34 cellular contexts compared by ENCODE assay signal in genomic region chr5:169467382-169467781, GRCh38.
"Had no signal": no experiment of that assay in that cellular context is flagged by ENCODE, and none has a peak within 500 bp of the region (broad histone marks: within the 10 kb centered on the region; RNA-seq: fewer than 3 reads in every experiment).

No MANE protein-coding gene starts in this region.

- ATAC-seq: activated CD4-positive, alpha-beta T cell treated with anti-CD3 and anti-CD28 coated beads for 36 hours; activated CD4-positive, CD25-positive, alpha-beta regulatory T cell treated with anti-CD3 and anti-CD28 coated beads, Interleukin-2, amount 50 U/mL, for 24 hours; activated CD8-positive, alpha-beta T cell treated with anti-CD3 and anti-CD28 coated beads, Interleukin-2, amount 10 ng/mL, durations not matched to agents 7 days and 5 days; activated naive CD4-positive, alpha-beta T cell treated with anti-CD3 and anti-CD28 coated beads, Interleukin-2, amount 50 U/mL, for 72 hours; body of pancreas; K562; PC-3; WTC11 had no signal

- H3K36me3 ChIP-seq: adrenal gland, breast epithelium, Peyer's patch, SJSA1 had no signal

- H3K4me3 Mint-ChIP-seq: activated CD4-positive, alpha-beta T cell treated with anti-CD3 and anti-CD28 coated beads for 36 hours; activated CD4-positive, alpha-beta T cell treated with anti-CD3 and anti-CD28 coated beads, Interleukin-2, amount 10 ng/mL, durations not matched to agents 7 days and 5 days; activated CD8-positive, alpha-beta T cell treated with anti-CD3 and anti-CD28 coated beads, Interleukin-2, amount 10 ng/mL, durations not matched to agents 7 days and 5 days; activated naive CD4-positive, alpha-beta T cell treated with anti-CD3 and anti-CD28 coated beads for 36 hours; activated T-cell treated with anti-CD3 and anti-CD28 coated beads, Interleukin-2, amount 50 U/mL, for 24 hours; T-helper 1 cell treated with Interleukin-12 subunit alpha and Interleukin-12 subunit beta and Interleukin-4 antibody, amounts not matched to agents 30 μg/mL and 1 μg/mL, for 36 hours; T-helper 2 cell treated with Interferon-gamma antibody and Interleukin-4, amounts not matched to agents 5 μg/mL and 100 μg/mL, for 36 hours; WTC11 had no signal

- H3K27me3 ChIP-seq: adrenal gland, body of pancreas, Peyer's patch, SJSA1 had no signal

- H3K9me3 Mint-ChIP-seq: activated CD4-positive, alpha-beta T cell treated with anti-CD3 and anti-CD28 coated beads, Interleukin-2, amount 10 ng/mL, durations not matched to agents 7 days and 5 days; activated naive CD4-positive, alpha-beta T cell treated with anti-CD3 and anti-CD28 coated beads for 36 hours; activated naive CD4-positive, alpha-beta T cell treated with anti-CD3 and anti-CD28 coated beads, Interleukin-2, amount 50 U/mL, for 72 hours; activated T-cell treated with anti-CD3 and anti-CD28 coated beads, Interleukin-2, amount 50 U/mL, for 24 hours; T-helper 1 cell treated with Interleukin-12 subunit alpha and Interleukin-12 subunit beta and Interleukin-4 antibody, amounts not matched to agents 30 μg/mL and 1 μg/mL, for 36 hours; T-helper 2 cell treated with Interferon-gamma antibody and Interleukin-4, amounts not matched to agents 5 μg/mL and 100 μg/mL, for 36 hours had no signal

- H3K4me3 ChIP-seq: adrenal gland, body of pancreas, breast epithelium, K562, Peyer's patch, SJSA1 had no signal

- H3K4me1 ChIP-seq: adrenal gland, body of pancreas, breast epithelium, Peyer's patch had no signal

- DNase-seq: activated CD4-positive, alpha-beta T cell treated with anti-CD3 and anti-CD28 coated beads for 36 hours; activated CD4-positive, alpha-beta T cell treated with anti-CD3 and anti-CD28 coated beads, Interleukin-2, amount 10 ng/mL, durations not matched to agents 7 days and 5 days; activated CD4-positive, alpha-beta T cell treated with anti-CD3 and anti-CD28 coated beads, Interleukin-2, amount 50 U/mL, for 48 hours; activated CD8-positive, alpha-beta T cell treated with anti-CD3 and anti-CD28 coated beads, Interleukin-2, amount 10 ng/mL, durations not matched to agents 7 days and 5 days; activated gamma-delta T cell treated with Interleukin-2 at 50 U/mL for 16 hours; activated naive CD4-positive, alpha-beta T cell treated with anti-CD3 and anti-CD28 coated beads for 36 hours; activated T-cell treated with anti-CD3 and anti-CD28 coated beads, Interleukin-2, amount 50 U/mL, for 24 hours; adrenal gland; body of pancreas; MM.1S; NCI-H1092 treated with DMSO at 0.1 percent for 48 hours; NCI-H1417; NCI-H146; NCI-H187 treated with DMSO at 0.1 percent for 48 hours; NCI-H2081; NCI-H226; NCI-H446 treated with DMSO at 0.1 percent for 48 hours; NCI-H524; NK-92 treated with Interleukin-12 subunit alpha and Interleukin-12 subunit beta, amount 100 ng/mL, for 24 hours; PC-3; Peyer's patch; RPMI8226; SHP77 treated with DMSO at 0.1 percent for 48 hours; SK-N-SH had no signal

- H3K27ac Mint-ChIP-seq: activated CD4-positive, alpha-beta T cell treated with anti-CD3 and anti-CD28 coated beads for 36 hours; activated CD4-positive, alpha-beta T cell treated with anti-CD3 and anti-CD28 coated beads, Interleukin-2, amount 10 ng/mL, durations not matched to agents 7 days and 5 days; activated CD8-positive, alpha-beta T cell treated with anti-CD3 and anti-CD28 coated beads, Interleukin-2, amount 10 ng/mL, durations not matched to agents 7 days and 5 days; activated naive CD4-positive, alpha-beta T cell treated with anti-CD3 and anti-CD28 coated beads for 36 hours; activated naive CD4-positive, alpha-beta T cell treated with anti-CD3 and anti-CD28 coated beads, Interleukin-2, amount 50 U/mL, for 72 hours; activated T-cell treated with anti-CD3 and anti-CD28 coated beads, Interleukin-2, amount 50 U/mL, for 24 hours; T-helper 1 cell treated with Interleukin-12 subunit alpha and Interleukin-12 subunit beta and Interleukin-4 antibody, amounts not matched to agents 30 μg/mL and 1 μg/mL, for 36 hours; T-helper 2 cell treated with Interferon-gamma antibody and Interleukin-4, amounts not matched to agents 5 μg/mL and 100 μg/mL, for 36 hours; WTC11 had no signal

- H3K9me3 ChIP-seq: adrenal gland, body of pancreas, breast epithelium, Peyer's patch had no signal

- H3K27ac ChIP-seq: adrenal gland, body of pancreas, breast epithelium, Peyer's patch, SJSA1 had no signal

- H3K4me2 ChIP-seq: SK-N-SH had no signal

- H3K36me3 Mint-ChIP-seq: activated naive CD4-positive, alpha-beta T cell treated with anti-CD3 and anti-CD28 coated beads, Interleukin-2, amount 50 U/mL, for 72 hours had no signal

- H3K4me1 Mint-ChIP-seq: activated CD4-positive, alpha-beta T cell treated with anti-CD3 and anti-CD28 coated beads for 36 hours; activated CD4-positive, alpha-beta T cell treated with anti-CD3 and anti-CD28 coated beads, Interleukin-2, amount 10 ng/mL, durations not matched to agents 7 days and 5 days had no signal

- H3K9ac ChIP-seq: SK-N-SH had no signal

- FAIRE-seq: astrocyte, K562, TTC549 had no signal
